Comparison of ENCODE assay signal across 12 cellular contexts in genomic region chr5:171157775-171158174, GRCh38.
DNase-seq lines count a peak whose midpoint lies in the region; TF ChIP-seq lines count a peak whose summit lies in the region.
"Had no signal": no experiment of that assay in that cellular context is flagged by ENCODE, and none has a peak within 500 bp of the region (broad histone marks: within the 10 kb centered on the region; RNA-seq: fewer than 3 reads in every experiment).

No MANE protein-coding gene starts in this region.

- H3K27ac ChIP-seq in effector memory CD4-positive, alpha-beta T cell (ENCODE audit: insufficient read depth, low read length, poor library complexity, severe bottlenecking), result no peak overlapping the region

- no peaks in the 10 kb centered on the region for H3K36me3 Mint-ChIP-seq in glutamatergic neuron (ENCODE audit: unreplicated experiment)

- TF ChIP-seq CTCF in glutamatergic neuron (IDR thresholded peaks at IDR 0.05; ENCODE audit: partially characterized antibody, unreplicated experiment), result no peak

- no peaks in the 10 kb centered on the region for H3K9me3 ChIP-seq in effector memory CD4-positive, alpha-beta T cell (ENCODE audit: control insufficient read depth, low read length)

- peak overlapping the region; percentile 89 for H3K27ac Mint-ChIP-seq in glutamatergic neuron (ENCODE audit: unreplicated experiment)

- no peaks in the 10 kb centered on the region for H3K9me3 Mint-ChIP-seq in glutamatergic neuron (ENCODE audit: unreplicated experiment)

- DNase-seq in NCI-H1417 (lab: John Stamatoyannopoulos, UW) (peak in 2 of 3 experiments; percentile 49 to 82), NCI-H1417 treated with DMSO at 0.1 percent for 48 hours (lab: John Stamatoyannopoulos, UW) (no peak), NCI-H1694 (lab: John Stamatoyannopoulos, UW) (peak; percentile 65), NCI-H524 (lab: John Stamatoyannopoulos, UW) (peak; percentile 0 to 55), glutamatergic neuron (no peak), pons (ENCODE audit: low spot score) (no peak), OCI-M2 (lab: John Stamatoyannopoulos, UW; ENCODE audit: unreplicated experiment) (no peak)
- DNase-seq in effector memory CD4-positive, alpha-beta T cell, result no peak
- DNase-seq: C1 segment of cervical spinal cord, COR-L47, NCI-H82 had no signal

- no peaks in the 10 kb centered on the region for H3K27me3 ChIP-seq in effector memory CD4-positive, alpha-beta T cell (replicated peaks; ENCODE audit: control insufficient read depth, insufficient read depth, low read length, poor library complexity, severe bottlenecking)

- peaks cover 36% of the 10 kb centered on the region for H3K4me1 Mint-ChIP-seq in glutamatergic neuron (ENCODE audit: low read depth, unreplicated experiment)

- H3K36me3 ChIP-seq in effector memory CD4-positive, alpha-beta T cell (ENCODE audit: control insufficient read depth, insufficient read depth, low read length), result no peaks in the 10 kb centered on the region

- H3K4me3 ChIP-seq in effector memory CD4-positive, alpha-beta T cell (ENCODE audit: insufficient read depth, low read depth, low read length, poor library complexity, severe bottlenecking), result no peak overlapping the region
- H3K4me3 ChIP-seq: K562 had no signal

- no peaks in the 10 kb centered on the region for H3K27me3 Mint-ChIP-seq in glutamatergic neuron (ENCODE audit: unreplicated experiment)

- peak overlapping the region; percentile 22 for H3K4me3 Mint-ChIP-seq in glutamatergic neuron (ENCODE audit: unreplicated experiment)

- H3K4me1 ChIP-seq in effector memory CD4-positive, alpha-beta T cell (ENCODE audit: control insufficient read depth, insufficient read depth, low read length, poor library complexity, severe bottlenecking), result no peaks in the 10 kb centered on the region

Comparison
In these comparisons a context has a peak if more than half of its experiments do, and no peak if none do; other contexts are left out.
1. DNase-seq: peak in NCI-H1417 (2 of 3), NCI-H1694 (single experiment) and NCI-H524 (2 of 2); none in NCI-H1417 treated with DMSO at 0.1 percent for 48 hours (single experiment), glutamatergic neuron (single experiment), pons (single experiment), OCI-M2 (single experiment) and effector memory CD4-positive, alpha-beta T cell (0 of 3).